In genomic region chr2:54543736-54544396, GRCh38 we compare ENCODE assay signal across 2 cellular contexts.
TF ChIP-seq lines count a peak whose summit lies in the region.

No MANE protein-coding gene starts in this region.

TF ChIP-seq in HepG2, 621 proteins besides CTCF, POLR2A, EP300 and RAD21 (continued from another document and continues in another):
- TF ChIP-seq GPBP1L1 (CRISPR knock-in tag; IDR thresholded peaks at IDR 0.05) = no peak
- no peak for TF ChIP-seq PLSCR1 (CRISPR knock-in tag; IDR thresholded peaks at IDR 0.05; ENCODE audit: borderline replicate concordance)
- no peak for TF ChIP-seq EHMT2 (IDR thresholded peaks at IDR 0.05; ENCODE audit: borderline replicate concordance, low read depth, low read length)
- TF ChIP-seq, protein P1, sequence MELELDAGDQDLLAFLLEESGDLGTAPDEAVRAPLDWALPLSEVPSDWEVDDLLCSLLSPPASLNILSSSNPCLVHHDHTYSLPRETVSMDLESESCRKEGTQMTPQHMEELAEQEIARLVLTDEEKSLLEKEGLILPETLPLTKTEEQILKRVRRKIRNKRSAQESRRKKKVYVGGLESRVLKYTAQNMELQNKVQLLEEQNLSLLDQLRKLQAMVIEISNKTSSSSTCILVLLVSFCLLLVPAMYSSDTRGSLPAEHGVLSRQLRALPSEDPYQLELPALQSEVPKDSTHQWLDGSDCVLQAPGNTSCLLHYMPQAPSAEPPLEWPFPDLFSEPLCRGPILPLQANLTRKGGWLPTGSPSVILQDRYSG (CRISPR knock-in tag; IDR thresholded peaks at IDR 0.05) = no peak
- no peak for TF ChIP-seq ZNF142 (CRISPR knock-in tag; IDR thresholded peaks at IDR 0.05)
- TF ChIP-seq CHCHD3 (CRISPR knock-in tag; IDR thresholded peaks at IDR 0.05) = no peak
- TF ChIP-seq PATZ1 (CRISPR knock-in tag; IDR thresholded peaks at IDR 0.05) = no peak
- TF ChIP-seq SMARCC2 (IDR thresholded peaks at IDR 0.05) = no peak

TF ChIP-seq in GM12878, 131 proteins besides CTCF, POLR2A, EP300 and RAD21 (continued from another document):
- TF ChIP-seq, protein P2, sequence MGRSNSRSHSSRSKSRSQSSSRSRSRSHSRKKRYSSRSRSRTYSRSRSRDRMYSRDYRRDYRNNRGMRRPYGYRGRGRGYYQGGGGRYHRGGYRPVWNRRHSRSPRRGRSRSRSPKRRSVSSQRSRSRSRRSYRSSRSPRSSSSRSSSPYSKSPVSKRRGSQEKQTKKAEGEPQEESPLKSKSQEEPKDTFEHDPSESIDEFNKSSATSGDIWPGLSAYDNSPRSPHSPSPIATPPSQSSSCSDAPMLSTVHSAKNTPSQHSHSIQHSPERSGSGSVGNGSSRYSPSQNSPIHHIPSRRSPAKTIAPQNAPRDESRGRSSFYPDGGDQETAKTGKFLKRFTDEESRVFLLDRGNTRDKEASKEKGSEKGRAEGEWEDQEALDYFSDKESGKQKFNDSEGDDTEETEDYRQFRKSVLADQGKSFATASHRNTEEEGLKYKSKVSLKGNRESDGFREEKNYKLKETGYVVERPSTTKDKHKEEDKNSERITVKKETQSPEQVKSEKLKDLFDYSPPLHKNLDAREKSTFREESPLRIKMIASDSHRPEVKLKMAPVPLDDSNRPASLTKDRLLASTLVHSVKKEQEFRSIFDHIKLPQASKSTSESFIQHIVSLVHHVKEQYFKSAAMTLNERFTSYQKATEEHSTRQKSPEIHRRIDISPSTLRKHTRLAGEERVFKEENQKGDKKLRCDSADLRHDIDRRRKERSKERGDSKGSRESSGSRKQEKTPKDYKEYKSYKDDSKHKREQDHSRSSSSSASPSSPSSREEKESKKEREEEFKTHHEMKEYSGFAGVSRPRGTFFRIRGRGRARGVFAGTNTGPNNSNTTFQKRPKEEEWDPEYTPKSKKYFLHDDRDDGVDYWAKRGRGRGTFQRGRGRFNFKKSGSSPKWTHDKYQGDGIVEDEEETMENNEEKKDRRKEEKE (IDR thresholded peaks at IDR 0.05) = no peak
